30 cellular contexts compared by ENCODE assay signal in the genomic region with DNA sequence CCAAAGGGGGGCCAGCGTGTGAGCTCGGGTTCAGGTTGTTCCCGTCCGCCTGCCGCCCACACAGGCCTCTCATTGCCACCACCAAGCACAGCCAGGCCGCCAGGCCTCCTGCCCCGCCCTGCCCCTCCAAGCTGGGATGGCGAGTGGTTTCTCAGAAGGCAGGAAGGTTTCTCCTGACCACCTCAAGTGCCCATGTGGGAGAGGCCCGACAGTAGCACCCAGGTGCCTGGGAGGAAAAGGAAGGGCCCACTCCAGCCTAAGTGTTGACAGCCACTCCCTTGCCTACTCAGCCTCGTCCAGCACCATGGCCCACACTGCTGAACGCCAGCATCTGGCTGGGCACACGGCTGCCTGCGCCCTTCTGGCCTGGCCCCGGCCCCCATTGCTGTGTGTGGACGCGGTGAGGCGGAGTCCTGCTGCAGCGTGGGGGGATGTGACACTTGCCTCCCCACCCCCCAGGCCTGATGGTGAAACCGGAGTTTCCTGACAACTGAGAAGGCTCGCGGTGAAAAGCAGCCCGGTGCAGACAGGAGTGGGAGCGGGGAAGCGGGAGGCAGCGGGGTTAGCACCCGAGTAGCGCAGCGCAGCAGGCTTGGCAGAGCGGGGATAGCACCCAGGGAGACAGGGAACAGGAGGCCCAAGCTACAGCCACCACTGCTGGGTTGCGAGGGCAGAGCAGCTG. TPM values are rescaled to one million over a fixed set of nuclear protein-coding genes. Genes with fewer than 3 reads are reported as not detected.
A peak's percentile ranks its signal among the peaks of the same experiment; 100 is the strongest.
DNase-seq lines count a peak whose midpoint lies in the region; ATAC-seq and TF ChIP-seq lines count a peak whose summit lies in the region.
"Had no signal": no experiment of that assay in that cellular context is flagged by ENCODE, and none has a peak within 500 bp of the region (broad histone marks: within the 10 kb centered on the region; RNA-seq: fewer than 3 reads in every experiment).

No MANE protein-coding gene starts in this region.

- TF ChIP-seq CTCF in natural killer cell (IDR thresholded peaks at IDR 0.05) (no peak), upper lobe of right lung (IDR thresholded peaks at IDR 0.05) (no peak), mammary epithelial cell (conservative IDR thresholded peaks at IDR 0.05 in 1 of 2, IDR thresholded peaks at IDR 0.05 in 1 of 2; ENCODE audit: extremely low read depth in 1 of 2, insufficient read depth in 1 of 2, low read depth in 1 of 2, low read length in 2 of 2) (no peak)

- no peaks in the 10 kb centered on the region for H3K4me1 ChIP-seq in right cardiac atrium (ENCODE audit: control insufficient read depth, insufficient read depth, low read length)
- H3K4me1 ChIP-seq in upper lobe of right lung = no peaks in the 10 kb centered on the region
- H3K4me1 ChIP-seq in mammary epithelial cell (ENCODE audit: insufficient read depth, low read length) = peaks cover under 1% of the 10 kb centered on the region
- H3K4me1 ChIP-seq: breast epithelium, foreskin keratinocyte had no signal

- peaks cover 18% of the 10 kb centered on the region for H3K4me1 Mint-ChIP-seq in central memory CD8-positive, alpha-beta T cell
- peaks cover 19 to 25% of the 10 kb centered on the region in 2 donors for H3K4me1 Mint-ChIP-seq in natural killer cell
- H3K4me1 Mint-ChIP-seq: endodermal cell had no signal

- H3K9me3 ChIP-seq in right cardiac atrium (ENCODE audit: control insufficient read depth, low read length) (no peaks in the 10 kb centered on the region), upper lobe of right lung (no peaks in the 10 kb centered on the region), mammary epithelial cell (replicated peaks; ENCODE audit: insufficient read depth, low read length) (no peaks in the 10 kb centered on the region)
- H3K9me3 ChIP-seq: breast epithelium, heart right ventricle, stomach had no signal

- in situ Hi-C loops in mammary epithelial cell (cut with MboI; ENCODE audit: low sequenced_read_pairs in 2 of 2) = no loop called here

- H3K36me3 Mint-ChIP-seq in central memory CD8-positive, alpha-beta T cell (ENCODE audit: insufficient read depth) = peaks cover 81% of the 10 kb centered on the region
- no peaks in the 10 kb centered on the region for H3K36me3 Mint-ChIP-seq in natural killer cell
- H3K36me3 Mint-ChIP-seq: type B pancreatic cell had no signal

- ATAC-seq in right cardiac atrium (no peak), natural killer cell (no peak), upper lobe of right lung (peak; percentile 84)
- ATAC-seq in central memory CD8-positive, alpha-beta T cell (replicated peaks; ENCODE audit: extremely low read depth, poor library complexity, severe bottlenecking) = no peak
- ATAC-seq: activated naive CD4-positive, alpha-beta T cell treated with anti-CD3 and anti-CD28 coated beads, Interleukin-2, amount 50 U/mL, for 72 hours; esophagus mucosa; foreskin keratinocyte; Panc1 had no signal

- H3K36me3 ChIP-seq in upper lobe of right lung (peaks cover 91% of the 10 kb centered on the region), mammary epithelial cell (ENCODE audit: insufficient read depth, low read length) (peaks cover 15% of the 10 kb centered on the region)
- H3K36me3 ChIP-seq: breast epithelium had no signal

- H2AFZ ChIP-seq in mammary epithelial cell (ENCODE audit: low read depth, low read length) = no peak overlapping the region

- H3K27me3 Mint-ChIP-seq in central memory CD8-positive, alpha-beta T cell = no peaks in the 10 kb centered on the region
- H3K27me3 Mint-ChIP-seq in natural killer cell (ENCODE audit: low read depth in 2 of 2) = no peaks in the 10 kb centered on the region
- H3K27me3 Mint-ChIP-seq: activated B cell treated with CpG ODN at 0.5 μM for 24 hours, progenitor cell of endocrine pancreas, type B pancreatic cell had no signal

- CTCF ChIA-PET in mammary epithelial cell (lab: Charles Lee; ENCODE audit: low non-redundant PET) = no interaction called here

- DNase-seq in right cardiac atrium (peak in 2 of 3 donors; percentile 16 to 48), cardiac septum (ENCODE audit: low spot score) (no peak), natural killer cell (peak; percentile 17), upper lobe of right lung (peak; percentile 92), mammary epithelial cell (no peak), NCI-H526 (lab: John Stamatoyannopoulos, UW) (no peak), NCI-H2081 treated with DMSO at 0.1 percent for 48 hours (lab: John Stamatoyannopoulos, UW) (no peak)
- DNase-seq in central memory CD8-positive, alpha-beta T cell (ENCODE audit: low spot score in 2 of 2) = no peak
- DNase-seq: ACHN; activated B cell treated with CpG ODN at 0.5 μM for 24 hours; activated CD4-positive, alpha-beta T cell treated with anti-CD3 and anti-CD28 coated beads, Interleukin-2, amount 50 U/mL, for 4 hours; activated CD8-positive, alpha-beta memory T cell treated with anti-CD3 and anti-CD28 coated beads, Interleukin-2, amount 50 U/mL, for 48 hours; DND-41; endodermal cell; foreskin keratinocyte; heart right ventricle; kidney glomerular epithelial cell; mesenchymal stem cell; NCI-H1694; NCI-H2171 treated with DMSO at 0.1 percent for 48 hours; NCI-H526 treated with DMSO at 0.1 percent for 48 hours; stomach; SW 1271 had no signal

- no peak overlapping the region for H3K27ac Mint-ChIP-seq in central memory CD8-positive, alpha-beta T cell (ENCODE audit: low read depth)
- H3K27ac Mint-ChIP-seq in natural killer cell = peak overlapping the region; percentile 66 to 100
- H3K27ac Mint-ChIP-seq: activated B cell treated with CpG ODN at 0.5 μM for 24 hours; activated naive CD4-positive, alpha-beta T cell treated with anti-CD3 and anti-CD28 coated beads, Interleukin-2, amount 50 U/mL, for 72 hours; endodermal cell; progenitor cell of endocrine pancreas had no signal

- H3K9me3 Mint-ChIP-seq in central memory CD8-positive, alpha-beta T cell = no peaks in the 10 kb centered on the region
- no peaks in the 10 kb centered on the region for H3K9me3 Mint-ChIP-seq in natural killer cell
- H3K9me3 Mint-ChIP-seq: activated B cell treated with CpG ODN at 0.5 μM for 24 hours; activated naive CD4-positive, alpha-beta T cell treated with anti-CD3 and anti-CD28 coated beads, Interleukin-2, amount 50 U/mL, for 72 hours; type B pancreatic cell had no signal

- intact Hi-C loops in right cardiac atrium (cut with DNase I) = no loop called here
- intact Hi-C loops in cardiac septum (cut with DNase I) = no loop called here
- intact Hi-C loops in natural killer cell (cut with micrococcal nuclease) = no loop called here
- intact Hi-C loops in upper lobe of right lung (cut with DNase I) = no loop called here
- intact Hi-C loops in mammary epithelial cell (cut with micrococcal nuclease) = no loop called here

- H3K4me3 ChIP-seq in right cardiac atrium (ENCODE audit: low read length) (no peak overlapping the region), upper lobe of right lung (no peak overlapping the region), mammary epithelial cell (replicated peaks in 1 of 3; ENCODE audit: insufficient read depth in 1 of 3, low read depth in 2 of 3, low read length in 3 of 3) (no peak overlapping the region)
- H3K4me3 ChIP-seq: BLaER1 treated with 17β-estradiol and CSF1 and Interleukin-3, amounts not matched to agents 10 nM and 100 nM; breast epithelium; heart right ventricle; stomach had no signal

- H3K9ac ChIP-seq in mammary epithelial cell (ENCODE audit: insufficient read depth, low read length) = no peak overlapping the region

- no TSS peak for BruUV-seq in mammary epithelial cell (replicated peaks; lab: Mats Ljungman, UMichigan)

- peak overlapping the region; percentile 44 for H3K4me3 Mint-ChIP-seq in central memory CD8-positive, alpha-beta T cell
- H3K4me3 Mint-ChIP-seq in natural killer cell = peak overlapping the region; percentile 40
- H3K4me3 Mint-ChIP-seq: activated B cell treated with CpG ODN at 0.5 μM for 24 hours, endodermal cell, type B pancreatic cell had no signal

- H4K20me1 ChIP-seq in mammary epithelial cell (ENCODE audit: insufficient read depth, low read length) = peaks cover 26% of the 10 kb centered on the region

- H3K27me3 ChIP-seq in right cardiac atrium (ENCODE audit: control insufficient read depth, insufficient read depth) (no peaks in the 10 kb centered on the region), upper lobe of right lung (no peaks in the 10 kb centered on the region), mammary epithelial cell (ENCODE audit: insufficient read depth, low read length) (no peaks in the 10 kb centered on the region)
- H3K27me3 ChIP-seq: foreskin keratinocyte, heart right ventricle, stomach had no signal

- H3K79me2 ChIP-seq in mammary epithelial cell (ENCODE audit: insufficient read depth, low read length) = peaks cover 79% of the 10 kb centered on the region

- no peak overlapping the region for H3K4me2 ChIP-seq in mammary epithelial cell (ENCODE audit: insufficient read depth, low read depth, low read length)
- H3K4me2 ChIP-seq: BLaER1 treated with 17β-estradiol and CSF1 and Interleukin-3, amounts not matched to agents 10 nM and 100 nM had no signal

- dilution Hi-C loops in mammary epithelial cell (cut with HindIII; ENCODE audit: low sequenced_read_pairs) = no loop called here

- WGBS in right cardiac atrium = 66% methylated on average over 30 of the region's 30 CpGs
- 96% methylated on average over 11 of the region's 30 CpGs for WGBS in mammary epithelial cell (ENCODE audit: low coverage, missing lambda C conversion rate)

- H3K27ac ChIP-seq in right cardiac atrium (ENCODE audit: low read length) (no peak overlapping the region), upper lobe of right lung (peak overlapping the region; percentile 55), mammary epithelial cell (ENCODE audit: insufficient read depth, low read depth, low read length) (no peak overlapping the region)
- H3K27ac ChIP-seq: BLaER1 treated with 17β-estradiol and CSF1 and Interleukin-3, amounts not matched to agents 10 nM and 100 nM; foreskin keratinocyte; heart right ventricle had no signal

RNA-seq across cellular contexts. Expression of a gene that starts 19.2 kb away (rescaled TPM):
- total RNA-seq in right cardiac atrium (100 to 1,000 TPM; 262 to 363 (median 298) TPM), cardiac septum (347 TPM), natural killer cell (1,000 to 10,000 TPM; 2,872 to 3,483 (median 2,927) TPM), upper lobe of right lung (1,252 TPM), mammary epithelial cell (1,000 to 10,000 TPM; 1,826 to 3,975 TPM)
- polyA plus RNA-seq in right cardiac atrium (271 TPM), mammary epithelial cell (681 TPM)
- polyA minus RNA-seq in mammary epithelial cell = 2,798 TPM

RNA-seq across cellular contexts. Expression of a gene that starts 23.9 kb away (rescaled TPM):
- total RNA-seq in right cardiac atrium (10 to 100 TPM; 58.5 to 72.9 (median 60.0) TPM), cardiac septum (66.2 TPM), natural killer cell (100 to 1,000 TPM; 141 to 175 (median 152) TPM), upper lobe of right lung (58.4 TPM), mammary epithelial cell (10 to 100 TPM; 22.7 to 71.9 TPM)
- polyA plus RNA-seq in right cardiac atrium (86.1 TPM), mammary epithelial cell (51.6 TPM)
- polyA minus RNA-seq in mammary epithelial cell = 55.3 TPM

RNA-seq across cellular contexts. Expression of a gene that starts 42.9 kb away (rescaled TPM):
- 1,000 to 10,000 TPM; 2,034 to 2,544 (median 2,211) TPM for total RNA-seq in right cardiac atrium
- polyA plus RNA-seq in right cardiac atrium = 2,857 TPM
- total RNA-seq in cardiac septum = 1,520 TPM
- 1,000 to 10,000 TPM; 2,249 to 2,456 (median 2,324) TPM for total RNA-seq in natural killer cell
- total RNA-seq in upper lobe of right lung = 2,677 TPM
- total RNA-seq in mammary epithelial cell = 1,000 to 10,000 TPM; 1,996 to 2,155 TPM
- polyA plus RNA-seq in mammary epithelial cell = 5,021 TPM
- 1,289 TPM for polyA minus RNA-seq in mammary epithelial cell

RNA-seq across cellular contexts. Expression of a gene that starts 53.8 kb away (rescaled TPM):
- total RNA-seq in right cardiac atrium (10 to 100 TPM; 47.3 to 52.6 (median 51.2) TPM), cardiac septum (32.9 TPM), natural killer cell (10 to 100 TPM; 16.7 to 19.6 (median 16.8) TPM), upper lobe of right lung (37.1 TPM), mammary epithelial cell (10 to 100 TPM; 17.8 to 30.5 TPM)
- polyA plus RNA-seq in right cardiac atrium (60.5 TPM), mammary epithelial cell (25.2 TPM)
- polyA minus RNA-seq in mammary epithelial cell = 20.6 TPM

RNA-seq across cellular contexts. Expression of a gene that starts 56.1 kb away (rescaled TPM):
- total RNA-seq in right cardiac atrium = 10 to 100 TPM; 38.0 to 45.0 (median 39.0) TPM
- 43.9 TPM for polyA plus RNA-seq in right cardiac atrium
- 41.6 TPM for total RNA-seq in cardiac septum
- 10 to 100 TPM; 67.3 to 87.2 (median 67.7) TPM for total RNA-seq in natural killer cell
- total RNA-seq in upper lobe of right lung = 43.9 TPM
- 10 to 100 TPM; 19.5 to 31.0 TPM for total RNA-seq in mammary epithelial cell
- polyA plus RNA-seq in mammary epithelial cell = 18.6 TPM
- 22.8 TPM for polyA minus RNA-seq in mammary epithelial cell

Comparison
In these comparisons a context has a peak if more than half of its experiments do, and no peak if none do; other contexts are left out.
1. DNase-seq: peak in right cardiac atrium (2 of 3), natural killer cell (single experiment) and upper lobe of right lung (single experiment); none in cardiac septum (single experiment), central memory CD8-positive, alpha-beta T cell (0 of 2), mammary epithelial cell (single experiment), NCI-H526 (0 of 2) and NCI-H2081 treated with DMSO at 0.1 percent for 48 hours (single experiment).